Comparison of ENCODE assay signal across 20 cellular contexts in the genomic region with DNA sequence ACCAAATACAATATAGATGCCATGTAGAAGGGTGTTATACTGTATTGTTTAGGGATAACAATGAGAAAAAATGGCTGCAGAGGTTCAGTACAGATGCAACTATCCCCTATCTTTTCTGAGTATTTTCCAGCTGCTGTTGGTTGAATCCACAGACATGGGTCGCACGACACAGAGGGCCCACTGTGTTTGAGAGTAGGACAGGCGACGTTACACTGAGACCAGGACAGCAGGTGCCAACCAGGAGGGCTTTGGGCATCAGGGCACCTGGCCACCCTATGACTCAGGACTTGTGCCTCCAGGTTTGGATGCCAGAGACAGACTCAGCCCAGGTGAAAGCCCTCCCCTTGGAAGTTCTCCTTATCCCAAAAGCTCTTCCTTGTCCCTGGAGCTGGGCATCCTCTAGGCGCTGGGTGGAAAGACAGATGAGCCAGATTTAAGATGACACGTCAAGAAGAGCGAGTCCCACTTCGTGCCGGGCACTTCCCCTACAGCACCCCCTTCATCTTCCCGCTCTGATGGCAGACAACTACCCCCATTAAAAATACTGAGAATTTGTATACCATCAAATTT. TPM values are rescaled to one million over a fixed set of nuclear protein-coding genes. Genes with fewer than 3 reads are reported as not detected.
DNase-seq lines count a peak whose midpoint lies in the region; ATAC-seq and TF ChIP-seq lines count a peak whose summit lies in the region.
"Had no signal": no experiment of that assay in that cellular context is flagged by ENCODE, and none has a peak within 500 bp of the region (broad histone marks: within the 10 kb centered on the region; RNA-seq: fewer than 3 reads in every experiment).

No MANE protein-coding gene starts in this region.

- peaks cover 0 to 6% of the 10 kb centered on the region in 2 donors for H3K4me1 Mint-ChIP-seq in natural killer cell
- H3K4me1 Mint-ChIP-seq in natural killer cell treated with Interleukin-12 subunit alpha and Interleukin-12 subunit beta and Interleukin-15 and Interleukin-18, amount 100 ng/mL, for 72 hours (ENCODE audit: low read depth in 2 of 2): no peaks in the 10 kb centered on the region
- H3K4me1 Mint-ChIP-seq in glutamatergic neuron (ENCODE audit: low read depth, unreplicated experiment): peaks cover 19% of the 10 kb centered on the region

- H3K4me3 Mint-ChIP-seq in natural killer cell (no peak overlapping the region), glutamatergic neuron (ENCODE audit: unreplicated experiment) (no peak overlapping the region)
- H3K4me3 Mint-ChIP-seq in natural killer cell treated with Interleukin-12 subunit alpha and Interleukin-12 subunit beta and Interleukin-15 and Interleukin-18, amount 100 ng/mL, for 72 hours: no peak overlapping the region

- CTCF ChIA-PET in OCI-LY7 (lab: Charles Lee; ENCODE audit: unreplicated experiment): no interaction called here

- H2AFZ ChIP-seq in OCI-LY7 (ENCODE audit: low read length): no peak overlapping the region

- no TSS peak for BruUV-seq in OCI-LY7 (replicated peaks; lab: Mats Ljungman, UMichigan)

- H3K27me3 Mint-ChIP-seq in natural killer cell (ENCODE audit: low read depth in 2 of 2) (peaks cover 7 to 14% of the 10 kb centered on the region in 2 donors), glutamatergic neuron (ENCODE audit: unreplicated experiment) (peaks cover 3% of the 10 kb centered on the region)
- peaks cover 0 to 7% of the 10 kb centered on the region in 2 donors for H3K27me3 Mint-ChIP-seq in natural killer cell treated with Interleukin-12 subunit alpha and Interleukin-12 subunit beta and Interleukin-15 and Interleukin-18, amount 100 ng/mL, for 72 hours

- intact Hi-C loops in natural killer cell (cut with micrococcal nuclease): no loop called here
- intact Hi-C loops in sciatic nerve (cut with DNase I): no loop called here
- intact Hi-C loops in OCI-LY7 (cut with micrococcal nuclease; ENCODE audit: unreplicated experiment): no loop called here
- intact Hi-C loops in mucosa of descending colon (cut with DNase I, micrococcal nuclease): no loop called here

- ATAC-seq in natural killer cell (no peak), sciatic nerve (no peak), GM18870 (IDR thresholded peaks at IDR 0.05; ENCODE audit: unreplicated experiment) (no peak), mucosa of descending colon (no peak)
- ATAC-seq in natural killer cell treated with Interleukin-12 subunit alpha and Interleukin-12 subunit beta and Interleukin-15 and Interleukin-18, amount 100 ng/mL, for 72 hours: no peak
- ATAC-seq: A549 had no signal

- H3K79me2 ChIP-seq in OCI-LY7 (ENCODE audit: insufficient read depth, low read depth, low read length): no peaks in the 10 kb centered on the region

- peaks cover 5% of the 10 kb centered on the region; the same call in 1 of the 2 replicates for H3K36me3 ChIP-seq in OCI-LY7 (ENCODE audit: insufficient read depth, low read length)
- no peaks in the 10 kb centered on the region for H3K36me3 ChIP-seq in mucosa of descending colon (ENCODE audit: low read depth)

- H3K27ac ChIP-seq in OCI-LY7 (ENCODE audit: low read depth, low read length, poor library complexity, severe bottlenecking): no peak overlapping the region
- H3K27ac ChIP-seq: A549, C4-2B had no signal

- H3K27ac Mint-ChIP-seq in natural killer cell (no peak overlapping the region), glutamatergic neuron (ENCODE audit: unreplicated experiment) (peak overlapping the region; percentile 52)
- H3K27ac Mint-ChIP-seq in natural killer cell treated with Interleukin-12 subunit alpha and Interleukin-12 subunit beta and Interleukin-15 and Interleukin-18, amount 100 ng/mL, for 72 hours: no peak overlapping the region

- no peak overlapping the region for H3K4me2 ChIP-seq in OCI-LY7 (ENCODE audit: low read length)
- H3K4me2 ChIP-seq: A549 had no signal

- POLR2A ChIA-PET in OCI-LY7 (lab: Charles Lee): no interaction called here

- no peak overlapping the region for H3K4me3 ChIP-seq in OCI-LY7 (ENCODE audit: low read depth, low read length, poor library complexity, severe bottlenecking)
- no peak overlapping the region for H3K4me3 ChIP-seq in mucosa of descending colon
- H3K4me3 ChIP-seq: A549 had no signal

- no peaks in the 10 kb centered on the region for H3K9me3 ChIP-seq in OCI-LY7 (ENCODE audit: low read length)
- H3K9me3 ChIP-seq in mucosa of descending colon: no peaks in the 10 kb centered on the region
- H3K9me3 ChIP-seq: A549 had no signal

- no peaks in the 10 kb centered on the region for H3K9me3 Mint-ChIP-seq in natural killer cell
- no peaks in the 10 kb centered on the region for H3K9me3 Mint-ChIP-seq in natural killer cell treated with Interleukin-12 subunit alpha and Interleukin-12 subunit beta and Interleukin-15 and Interleukin-18, amount 100 ng/mL, for 72 hours
- H3K9me3 Mint-ChIP-seq in glutamatergic neuron (ENCODE audit: unreplicated experiment): peaks cover 15% of the 10 kb centered on the region

- H3K4me1 ChIP-seq in OCI-LY7 (ENCODE audit: insufficient read depth, low read length, poor library complexity, severe bottlenecking) (peaks cover 36% of the 10 kb centered on the region), mucosa of descending colon (ENCODE audit: low read depth) (no peaks in the 10 kb centered on the region)

- no peaks in the 10 kb centered on the region for H3K36me3 Mint-ChIP-seq in natural killer cell
- no peaks in the 10 kb centered on the region for H3K36me3 Mint-ChIP-seq in natural killer cell treated with Interleukin-12 subunit alpha and Interleukin-12 subunit beta and Interleukin-15 and Interleukin-18, amount 100 ng/mL, for 72 hours
- no peaks in the 10 kb centered on the region for H3K36me3 Mint-ChIP-seq in glutamatergic neuron (ENCODE audit: unreplicated experiment)

- H4K20me1 ChIP-seq in OCI-LY7 (ENCODE audit: insufficient read depth, low read length): no peaks in the 10 kb centered on the region

- peak; percentile 9 for DNase-seq in natural killer cell
- DNase-seq in natural killer cell treated with Interleukin-12 subunit alpha and Interleukin-12 subunit beta and Interleukin-15 and Interleukin-18, amount 100 ng/mL, for 72 hours (ENCODE audit: low spot score): no peak
- DNase-seq in glutamatergic neuron: no peak
- peak; percentile 19 for DNase-seq in sciatic nerve (ENCODE audit: low spot score)
- DNase-seq in OCI-LY7 (ENCODE audit: low spot score): no peak
- DNase-seq in cerebellum (ENCODE audit: low spot score): no peak
- DNase-seq in mucosa of descending colon: no peak
- DNase-seq: COR-L47, HCEC 1CT, NCI-H1048, NCI-H146, NCI-H2081, NCI-H510A treated with DMSO at 0.1 percent for 48 hours, SHP77 had no signal

- no peaks in the 10 kb centered on the region for H3K9me2 ChIP-seq in OCI-LY7 (ENCODE audit: insufficient read depth, low read length)

- no peak for TF ChIP-seq CTCF in natural killer cell (IDR thresholded peaks at IDR 0.05)
- TF ChIP-seq CTCF in glutamatergic neuron (IDR thresholded peaks at IDR 0.05; ENCODE audit: partially characterized antibody, unreplicated experiment): no peak
- TF ChIP-seq CTCF in OCI-LY7 (conservative IDR thresholded peaks at IDR 0.05; ENCODE audit: low read length): no peak
- no peak for TF ChIP-seq CTCF in mucosa of descending colon (IDR thresholded peaks at IDR 0.05)

RNA-seq across cellular contexts. Expression of gene TNFRSF13B, which starts 30.8 kb away (rescaled TPM):
- total RNA-seq in natural killer cell (1 to 10 TPM in 1 of 3 donors, under 1 TPM in 2; 0.70 to 7.7 (median 0.89) TPM), glutamatergic neuron (ENCODE audit: unreplicated experiment) (not detected), sciatic nerve (not detected), OCI-LY7 (2022) (5.7 and 7.5 TPM in 2 replicates), cerebellum (not detected), mucosa of descending colon (1 to 10 TPM in 1 of 3 donors, under 1 TPM in 2; 0.38 to 1.4 (median 0.98) TPM)
- total RNA-seq in natural killer cell treated with Interleukin-12 subunit alpha and Interleukin-12 subunit beta and Interleukin-15 and Interleukin-18, amount 100 ng/mL, for 72 hours: 1 to 10 TPM in 1 of 2 donors, not detected in 1; 2.3 TPM
- total RNA-seq in OCI-LY7 (2014; rRNA removed; shearing (Covaris generic)): 15.5 and 19.3 TPM in 2 replicates
- total RNA-seq: Daoy, HT-29, MCF 10A had no signal

Comparison
In these comparisons a context has a peak if more than half of its experiments do, and no peak if none do; other contexts are left out.
1. DNase-seq: peak in natural killer cell (single experiment) and sciatic nerve (single experiment); none in natural killer cell treated with Interleukin-12 subunit alpha and Interleukin-12 subunit beta and Interleukin-15 and Interleukin-18, amount 100 ng/mL, for 72 hours (single experiment), glutamatergic neuron (single experiment), OCI-LY7 (single experiment), cerebellum (single experiment) and mucosa of descending colon (0 of 3).